Comparison of ENCODE assay signal across 10 cellular contexts in genomic region chr9:114893622-114894021, GRCh38. TPM values are rescaled to one million over a fixed set of nuclear protein-coding genes. Genes with fewer than 3 reads are reported as not detected.
A peak's percentile ranks its signal among the peaks of the same experiment; 100 is the strongest.
DNase-seq lines count a peak whose midpoint lies in the region; ATAC-seq, FAIRE-seq and TF ChIP-seq lines count a peak whose summit lies in the region.
"Had no signal": no experiment of that assay in that cellular context is flagged by ENCODE, and none has a peak within 500 bp of the region (broad histone marks: within the 10 kb centered on the region; RNA-seq: fewer than 3 reads in every experiment).

No MANE protein-coding gene starts in this region.

- TF ChIP-seq POLR2A in GM12891 (IDR thresholded peaks at IDR 0.05; ENCODE audit: low read depth, low read length) (no peak), NB4 (IDR thresholded peaks at IDR 0.05; ENCODE audit: extremely low read depth, insufficient read length) (no peak)

- H3K36me3 Mint-ChIP-seq in activated naive CD4-positive, alpha-beta T cell treated with anti-CD3 and anti-CD28 coated beads, Interleukin-2, amount 50 U/mL, for 72 hours, result peaks cover 18 to 31% of the 10 kb centered on the region in 2 donors
- H3K36me3 Mint-ChIP-seq in neural crest cell (ENCODE audit: low read depth), result peaks cover 2% of the 10 kb centered on the region

- intact Hi-C loops in right cardiac atrium (cut with DNase I), result no loop called here

- WGBS in right cardiac atrium, result 69% methylated on average over 3 of the region's 3 CpGs

- no peak overlapping the region for H3K4me3 Mint-ChIP-seq in neural crest cell

- H3K4me3 ChIP-seq in NB4 (ENCODE audit: low read depth, low read length), result no peak overlapping the region
- H3K4me3 ChIP-seq in right cardiac atrium (ENCODE audit: low read length), result no peak overlapping the region

- H3K9me3 Mint-ChIP-seq in activated naive CD4-positive, alpha-beta T cell treated with anti-CD3 and anti-CD28 coated beads, Interleukin-2, amount 50 U/mL, for 72 hours, result peaks cover 10 to 15% of the 10 kb centered on the region in 2 donors
- H3K9me3 Mint-ChIP-seq in neural crest cell, result peaks cover 5% of the 10 kb centered on the region

- H3K27ac ChIP-seq in right cardiac atrium (ENCODE audit: low read length), result no peak overlapping the region

- H3K27ac Mint-ChIP-seq in activated naive CD4-positive, alpha-beta T cell treated with anti-CD3 and anti-CD28 coated beads, Interleukin-2, amount 50 U/mL, for 72 hours, result peak overlapping the region; percentile 90 to 92
- peak overlapping the region; percentile 68 for H3K27ac Mint-ChIP-seq in neural crest cell (ENCODE audit: unreplicated experiment)

- peak; percentile 47 to 54 for ATAC-seq in activated naive CD4-positive, alpha-beta T cell treated with anti-CD3 and anti-CD28 coated beads, Interleukin-2, amount 50 U/mL, for 72 hours
- no peak for ATAC-seq in right cardiac atrium

- H3K27me3 Mint-ChIP-seq in neural crest cell (ENCODE audit: low read depth), result no peaks in the 10 kb centered on the region

- H3K9me3 ChIP-seq in right cardiac atrium (ENCODE audit: control insufficient read depth, low read length), result no peaks in the 10 kb centered on the region

- TF ChIP-seq CTCF in NB4 (IDR thresholded peaks at IDR 0.05; ENCODE audit: low read depth, low read length) (no peak), neural crest cell (conservative IDR thresholded peaks at IDR 0.05) (no peak)

- DNase-seq in GM12891 (ENCODE audit: insufficient read length, low spot score), result no peak
- DNase-seq in NB4 (ENCODE audit: low read depth), result peak; percentile 10
- no peak for DNase-seq in activated naive CD4-positive, alpha-beta T cell treated with anti-CD3 and anti-CD28 coated beads, Interleukin-2, amount 50 U/mL, for 72 hours (ENCODE audit: low spot score in 2 of 2)
- no peak for DNase-seq in neural crest cell (ENCODE audit: low read depth, low spot score)
- DNase-seq in right cardiac atrium, result no peak
- DNase-seq in SIG-M5 (lab: John Stamatoyannopoulos, UW), result no peak
- DNase-seq in SIG-M5 treated with dmso at 0.1 percent for 504 hours (lab: John Stamatoyannopoulos, UW; ENCODE audit: unreplicated experiment), result no peak
- DNase-seq: kidney glomerular epithelial cell, NCI-H1048, OCI-M1 had no signal

- peaks cover 4% of the 10 kb centered on the region for H3K4me1 ChIP-seq in right cardiac atrium (ENCODE audit: control insufficient read depth, insufficient read depth, low read length)

- no peak for FAIRE-seq in GM12891 (lab: Jason Lieb, UNC)

- H3K27me3 ChIP-seq in right cardiac atrium (ENCODE audit: control insufficient read depth, insufficient read depth), result no peaks in the 10 kb centered on the region

- peaks cover 26% of the 10 kb centered on the region for H3K4me1 Mint-ChIP-seq in neural crest cell

TF ChIP-seq in GM12891, 5 proteins besides CTCF, POLR2A, EP300 and RAD21:
- TF ChIP-seq SPI1 (IDR thresholded peaks at IDR 0.05; ENCODE audit: low read depth, low read length) (peak; percentile 29; the same call in 1 of the 2 replicates), TAF1 (IDR thresholded peaks at IDR 0.05; ENCODE audit: low read depth, low read length) (no peak)
TF ChIP-seq in GM12891: peak in this region for 1.

RNA-seq across cellular contexts. Expression of gene TNFSF8, which starts 36.8 kb away (rescaled TPM):
- polyA plus RNA-seq in GM12891 (2012; ENCODE audit: low read depth, missing spikeins), result 0.47 TPM
- 10 to 100 TPM; 11.0 to 26.9 TPM for total RNA-seq in activated naive CD4-positive, alpha-beta T cell treated with anti-CD3 and anti-CD28 coated beads, Interleukin-2, amount 50 U/mL, for 72 hours
- total RNA-seq in neural crest cell (not detected in 2 replicates), right cardiac atrium (1 to 10 TPM in 1 of 4 donors, under 1 TPM in 3; 0.40 to 1.0 (median 0.92) TPM)
- polyA plus RNA-seq in right cardiac atrium, result 0.18 TPM

Comparison
In these comparisons a context has a peak if more than half of its experiments do, and no peak if none do; other contexts are left out.
1. ATAC-seq: peak in activated naive CD4-positive, alpha-beta T cell treated with anti-CD3 and anti-CD28 coated beads, Interleukin-2, amount 50 U/mL, for 72 hours (2 of 2); none in right cardiac atrium (0 of 2).
2. RNA of gene TNFSF8, which starts 36.8 kb away (total RNA-seq): 11.0 to 26.9 TPM in activated naive CD4-positive, alpha-beta T cell treated with anti-CD3 and anti-CD28 coated beads, Interleukin-2, amount 50 U/mL, for 72 hours; 0.40 to 1.0 TPM in right cardiac atrium and not detected in neural crest cell; every median in the first group is over 4 times any median in the second.